ENCODE assay signal across 1 cellular context in the genomic region with DNA sequence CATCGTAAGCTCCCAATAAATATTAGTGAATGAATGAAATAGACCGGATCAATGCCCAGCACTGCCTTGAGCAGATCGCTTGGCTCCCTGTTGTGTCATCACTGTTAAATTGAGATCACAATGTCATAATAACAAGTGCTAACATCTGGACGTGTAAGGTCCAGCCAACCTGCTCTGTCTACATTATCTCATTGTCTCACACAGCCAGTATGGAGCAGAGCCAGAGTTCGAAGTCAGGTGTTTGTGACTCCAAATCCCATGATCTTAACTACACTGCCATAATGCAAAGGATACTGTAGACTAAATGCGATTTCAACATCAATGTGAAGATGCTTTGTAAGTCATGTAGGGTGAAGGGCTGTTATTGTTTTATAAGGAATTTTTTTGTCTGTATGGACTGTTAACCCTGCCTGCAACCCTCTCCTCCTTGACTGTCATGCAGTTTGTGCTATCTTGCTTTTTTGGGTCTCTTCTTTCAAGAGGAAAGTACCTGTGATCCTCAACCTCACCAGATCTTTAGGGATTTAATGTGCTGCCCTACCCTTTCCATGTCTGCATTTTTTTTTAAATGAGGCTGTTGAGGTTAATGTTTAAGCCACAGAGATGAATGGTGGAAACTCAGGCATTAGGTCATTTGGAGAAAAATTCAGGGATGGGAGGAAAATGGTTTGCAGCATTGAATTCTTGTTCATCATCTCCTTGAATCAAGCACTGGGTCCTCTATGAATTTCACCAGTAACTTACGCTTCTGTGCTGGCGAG.
TF ChIP-seq lines count a peak whose summit lies in the region.

No MANE protein-coding gene starts in this region.

TF ChIP-seq in K562, 482 proteins besides CTCF, POLR2A, EP300 and RAD21 (continues in another document):
- TF ChIP-seq TBP (optimal IDR thresholded peaks at IDR 0.05; ENCODE audit: low read depth, low read length) = no peak
- TF ChIP-seq, protein P1, sequence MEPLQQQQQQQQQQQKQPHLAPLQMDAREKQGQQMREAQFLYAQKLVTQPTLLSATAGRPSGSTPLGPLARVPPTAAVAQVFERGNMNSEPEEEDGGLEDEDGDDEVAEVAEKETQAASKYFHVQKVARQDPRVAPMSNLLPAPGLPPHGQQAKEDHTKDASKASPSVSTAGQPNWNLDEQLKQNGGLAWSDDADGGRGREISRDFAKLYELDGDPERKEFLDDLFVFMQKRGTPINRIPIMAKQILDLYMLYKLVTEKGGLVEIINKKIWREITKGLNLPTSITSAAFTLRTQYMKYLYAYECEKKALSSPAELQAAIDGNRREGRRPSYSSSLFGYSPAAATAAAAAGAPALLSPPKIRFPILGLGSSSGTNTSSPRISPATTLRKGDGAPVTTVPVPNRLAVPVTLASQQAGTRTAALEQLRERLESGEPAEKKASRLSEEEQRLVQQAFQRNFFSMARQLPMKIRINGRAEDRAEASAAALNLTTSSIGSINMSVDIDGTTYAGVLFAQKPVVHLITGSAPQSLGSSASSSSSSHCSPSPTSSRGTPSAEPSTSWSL (CRISPR knock-in tag; IDR thresholded peaks at IDR 0.05; ENCODE audit: borderline replicate concordance) = no peak
- TF ChIP-seq ZNF668 (CRISPR knock-in tag; IDR thresholded peaks at IDR 0.05) = no peak
- no peak for TF ChIP-seq ZNF780A (CRISPR knock-in tag; IDR thresholded peaks at IDR 0.05)
- no peak for TF ChIP-seq SNIP1 (IDR thresholded peaks at IDR 0.05; ENCODE audit: low read depth)
- no peak for TF ChIP-seq DIDO1 (tag; IDR thresholded peaks at IDR 0.05; ENCODE audit: low read depth)
- TF ChIP-seq, protein P2, sequence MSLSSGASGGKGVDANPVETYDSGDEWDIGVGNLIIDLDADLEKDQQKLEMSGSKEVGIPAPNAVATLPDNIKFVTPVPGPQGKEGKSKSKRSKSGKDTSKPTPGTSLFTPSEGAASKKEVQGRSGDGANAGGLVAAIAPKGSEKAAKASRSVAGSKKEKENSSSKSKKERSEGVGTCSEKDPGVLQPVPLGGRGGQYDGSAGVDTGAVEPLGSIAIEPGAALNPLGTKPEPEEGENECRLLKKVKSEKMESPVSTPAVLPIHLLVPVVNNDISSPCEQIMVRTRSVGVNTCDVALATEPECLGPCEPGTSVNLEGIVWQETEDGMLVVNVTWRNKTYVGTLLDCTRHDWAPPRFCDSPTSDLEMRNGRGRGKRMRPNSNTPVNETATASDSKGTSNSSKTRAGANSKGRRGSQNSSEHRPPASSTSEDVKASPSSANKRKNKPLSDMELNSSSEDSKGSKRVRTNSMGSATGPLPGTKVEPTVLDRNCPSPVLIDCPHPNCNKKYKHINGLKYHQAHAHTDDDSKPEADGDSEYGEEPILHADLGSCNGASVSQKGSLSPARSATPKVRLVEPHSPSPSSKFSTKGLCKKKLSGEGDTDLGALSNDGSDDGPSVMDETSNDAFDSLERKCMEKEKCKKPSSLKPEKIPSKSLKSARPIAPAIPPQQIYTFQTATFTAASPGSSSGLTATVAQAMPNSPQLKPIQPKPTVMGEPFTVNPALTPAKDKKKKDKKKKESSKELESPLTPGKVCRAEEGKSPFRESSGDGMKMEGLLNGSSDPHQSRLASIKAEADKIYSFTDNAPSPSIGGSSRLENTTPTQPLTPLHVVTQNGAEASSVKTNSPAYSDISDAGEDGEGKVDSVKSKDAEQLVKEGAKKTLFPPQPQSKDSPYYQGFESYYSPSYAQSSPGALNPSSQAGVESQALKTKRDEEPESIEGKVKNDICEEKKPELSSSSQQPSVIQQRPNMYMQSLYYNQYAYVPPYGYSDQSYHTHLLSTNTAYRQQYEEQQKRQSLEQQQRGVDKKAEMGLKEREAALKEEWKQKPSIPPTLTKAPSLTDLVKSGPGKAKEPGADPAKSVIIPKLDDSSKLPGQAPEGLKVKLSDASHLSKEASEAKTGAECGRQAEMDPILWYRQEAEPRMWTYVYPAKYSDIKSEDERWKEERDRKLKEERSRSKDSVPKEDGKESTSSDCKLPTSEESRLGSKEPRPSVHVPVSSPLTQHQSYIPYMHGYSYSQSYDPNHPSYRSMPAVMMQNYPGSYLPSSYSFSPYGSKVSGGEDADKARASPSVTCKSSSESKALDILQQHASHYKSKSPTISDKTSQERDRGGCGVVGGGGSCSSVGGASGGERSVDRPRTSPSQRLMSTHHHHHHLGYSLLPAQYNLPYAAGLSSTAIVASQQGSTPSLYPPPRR (CRISPR knock-in tag; IDR thresholded peaks at IDR 0.05; ENCODE audit: borderline replicate concordance) = no peak
- TF ChIP-seq, protein P3, sequence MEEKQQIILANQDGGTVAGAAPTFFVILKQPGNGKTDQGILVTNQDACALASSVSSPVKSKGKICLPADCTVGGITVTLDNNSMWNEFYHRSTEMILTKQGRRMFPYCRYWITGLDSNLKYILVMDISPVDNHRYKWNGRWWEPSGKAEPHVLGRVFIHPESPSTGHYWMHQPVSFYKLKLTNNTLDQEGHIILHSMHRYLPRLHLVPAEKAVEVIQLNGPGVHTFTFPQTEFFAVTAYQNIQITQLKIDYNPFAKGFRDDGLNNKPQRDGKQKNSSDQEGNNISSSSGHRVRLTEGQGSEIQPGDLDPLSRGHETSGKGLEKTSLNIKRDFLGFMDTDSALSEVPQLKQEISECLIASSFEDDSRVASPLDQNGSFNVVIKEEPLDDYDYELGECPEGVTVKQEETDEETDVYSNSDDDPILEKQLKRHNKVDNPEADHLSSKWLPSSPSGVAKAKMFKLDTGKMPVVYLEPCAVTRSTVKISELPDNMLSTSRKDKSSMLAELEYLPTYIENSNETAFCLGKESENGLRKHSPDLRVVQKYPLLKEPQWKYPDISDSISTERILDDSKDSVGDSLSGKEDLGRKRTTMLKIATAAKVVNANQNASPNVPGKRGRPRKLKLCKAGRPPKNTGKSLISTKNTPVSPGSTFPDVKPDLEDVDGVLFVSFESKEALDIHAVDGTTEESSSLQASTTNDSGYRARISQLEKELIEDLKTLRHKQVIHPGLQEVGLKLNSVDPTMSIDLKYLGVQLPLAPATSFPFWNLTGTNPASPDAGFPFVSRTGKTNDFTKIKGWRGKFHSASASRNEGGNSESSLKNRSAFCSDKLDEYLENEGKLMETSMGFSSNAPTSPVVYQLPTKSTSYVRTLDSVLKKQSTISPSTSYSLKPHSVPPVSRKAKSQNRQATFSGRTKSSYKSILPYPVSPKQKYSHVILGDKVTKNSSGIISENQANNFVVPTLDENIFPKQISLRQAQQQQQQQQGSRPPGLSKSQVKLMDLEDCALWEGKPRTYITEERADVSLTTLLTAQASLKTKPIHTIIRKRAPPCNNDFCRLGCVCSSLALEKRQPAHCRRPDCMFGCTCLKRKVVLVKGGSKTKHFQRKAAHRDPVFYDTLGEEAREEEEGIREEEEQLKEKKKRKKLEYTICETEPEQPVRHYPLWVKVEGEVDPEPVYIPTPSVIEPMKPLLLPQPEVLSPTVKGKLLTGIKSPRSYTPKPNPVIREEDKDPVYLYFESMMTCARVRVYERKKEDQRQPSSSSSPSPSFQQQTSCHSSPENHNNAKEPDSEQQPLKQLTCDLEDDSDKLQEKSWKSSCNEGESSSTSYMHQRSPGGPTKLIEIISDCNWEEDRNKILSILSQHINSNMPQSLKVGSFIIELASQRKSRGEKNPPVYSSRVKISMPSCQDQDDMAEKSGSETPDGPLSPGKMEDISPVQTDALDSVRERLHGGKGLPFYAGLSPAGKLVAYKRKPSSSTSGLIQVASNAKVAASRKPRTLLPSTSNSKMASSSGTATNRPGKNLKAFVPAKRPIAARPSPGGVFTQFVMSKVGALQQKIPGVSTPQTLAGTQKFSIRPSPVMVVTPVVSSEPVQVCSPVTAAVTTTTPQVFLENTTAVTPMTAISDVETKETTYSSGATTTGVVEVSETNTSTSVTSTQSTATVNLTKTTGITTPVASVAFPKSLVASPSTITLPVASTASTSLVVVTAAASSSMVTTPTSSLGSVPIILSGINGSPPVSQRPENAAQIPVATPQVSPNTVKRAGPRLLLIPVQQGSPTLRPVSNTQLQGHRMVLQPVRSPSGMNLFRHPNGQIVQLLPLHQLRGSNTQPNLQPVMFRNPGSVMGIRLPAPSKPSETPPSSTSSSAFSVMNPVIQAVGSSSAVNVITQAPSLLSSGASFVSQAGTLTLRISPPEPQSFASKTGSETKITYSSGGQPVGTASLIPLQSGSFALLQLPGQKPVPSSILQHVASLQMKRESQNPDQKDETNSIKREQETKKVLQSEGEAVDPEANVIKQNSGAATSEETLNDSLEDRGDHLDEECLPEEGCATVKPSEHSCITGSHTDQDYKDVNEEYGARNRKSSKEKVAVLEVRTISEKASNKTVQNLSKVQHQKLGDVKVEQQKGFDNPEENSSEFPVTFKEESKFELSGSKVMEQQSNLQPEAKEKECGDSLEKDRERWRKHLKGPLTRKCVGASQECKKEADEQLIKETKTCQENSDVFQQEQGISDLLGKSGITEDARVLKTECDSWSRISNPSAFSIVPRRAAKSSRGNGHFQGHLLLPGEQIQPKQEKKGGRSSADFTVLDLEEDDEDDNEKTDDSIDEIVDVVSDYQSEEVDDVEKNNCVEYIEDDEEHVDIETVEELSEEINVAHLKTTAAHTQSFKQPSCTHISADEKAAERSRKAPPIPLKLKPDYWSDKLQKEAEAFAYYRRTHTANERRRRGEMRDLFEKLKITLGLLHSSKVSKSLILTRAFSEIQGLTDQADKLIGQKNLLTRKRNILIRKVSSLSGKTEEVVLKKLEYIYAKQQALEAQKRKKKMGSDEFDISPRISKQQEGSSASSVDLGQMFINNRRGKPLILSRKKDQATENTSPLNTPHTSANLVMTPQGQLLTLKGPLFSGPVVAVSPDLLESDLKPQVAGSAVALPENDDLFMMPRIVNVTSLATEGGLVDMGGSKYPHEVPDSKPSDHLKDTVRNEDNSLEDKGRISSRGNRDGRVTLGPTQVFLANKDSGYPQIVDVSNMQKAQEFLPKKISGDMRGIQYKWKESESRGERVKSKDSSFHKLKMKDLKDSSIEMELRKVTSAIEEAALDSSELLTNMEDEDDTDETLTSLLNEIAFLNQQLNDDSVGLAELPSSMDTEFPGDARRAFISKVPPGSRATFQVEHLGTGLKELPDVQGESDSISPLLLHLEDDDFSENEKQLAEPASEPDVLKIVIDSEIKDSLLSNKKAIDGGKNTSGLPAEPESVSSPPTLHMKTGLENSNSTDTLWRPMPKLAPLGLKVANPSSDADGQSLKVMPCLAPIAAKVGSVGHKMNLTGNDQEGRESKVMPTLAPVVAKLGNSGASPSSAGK (IDR thresholded peaks at IDR 0.05) = no peak
- no peak for TF ChIP-seq BRCA1 (IDR thresholded peaks at IDR 0.05)
- no peak for TF ChIP-seq BRCA1 (CRISPR knock-in tag; IDR thresholded peaks at IDR 0.05)
- TF ChIP-seq ZSCAN29 (IDR thresholded peaks at IDR 0.05) = no peak
- TF ChIP-seq SUPT5H (IDR thresholded peaks at IDR 0.05) = no peak
- no peak for TF ChIP-seq CEBPG (CRISPR knock-in tag; IDR thresholded peaks at IDR 0.05)
- no peak for TF ChIP-seq CEBPG (tag; conservative IDR thresholded peaks at IDR 0.05 in 1 of 2, IDR thresholded peaks at IDR 0.05 in 1 of 2)
- TF ChIP-seq, protein P4, sequence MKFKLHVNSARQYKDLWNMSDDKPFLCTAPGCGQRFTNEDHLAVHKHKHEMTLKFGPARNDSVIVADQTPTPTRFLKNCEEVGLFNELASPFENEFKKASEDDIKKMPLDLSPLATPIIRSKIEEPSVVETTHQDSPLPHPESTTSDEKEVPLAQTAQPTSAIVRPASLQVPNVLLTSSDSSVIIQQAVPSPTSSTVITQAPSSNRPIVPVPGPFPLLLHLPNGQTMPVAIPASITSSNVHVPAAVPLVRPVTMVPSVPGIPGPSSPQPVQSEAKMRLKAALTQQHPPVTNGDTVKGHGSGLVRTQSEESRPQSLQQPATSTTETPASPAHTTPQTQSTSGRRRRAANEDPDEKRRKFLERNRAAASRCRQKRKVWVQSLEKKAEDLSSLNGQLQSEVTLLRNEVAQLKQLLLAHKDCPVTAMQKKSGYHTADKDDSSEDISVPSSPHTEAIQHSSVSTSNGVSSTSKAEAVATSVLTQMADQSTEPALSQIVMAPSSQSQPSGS (CRISPR knock-in tag; IDR thresholded peaks at IDR 0.05) = no peak
- no peak for TF ChIP-seq TCFL5 (CRISPR knock-in tag; conservative IDR thresholded peaks at IDR 0.05)
- TF ChIP-seq ZNF175 (CRISPR knock-in tag; IDR thresholded peaks at IDR 0.05; ENCODE audit: low read depth) = no peak
- no peak for TF ChIP-seq IRF2 (CRISPR knock-in tag; IDR thresholded peaks at IDR 0.05)
- no peak for TF ChIP-seq ZEB2 (IDR thresholded peaks at IDR 0.05)
- no peak for TF ChIP-seq ESRRB (CRISPR knock-in tag; IDR thresholded peaks at IDR 0.05; ENCODE audit: borderline replicate concordance)
- TF ChIP-seq HNRNPK (IDR thresholded peaks at IDR 0.05; ENCODE audit: low read depth, low read length, poor library complexity, severe bottlenecking) = no peak
- peak; percentile 30; the same call in 1 of the 2 replicates for TF ChIP-seq NCOR1 (IDR thresholded peaks at IDR 0.05)
- TF ChIP-seq ELF4 (CRISPR knock-in tag; IDR thresholded peaks at IDR 0.05) = no peak
- no peak for TF ChIP-seq ESRRA (IDR thresholded peaks at IDR 0.05; ENCODE audit: borderline replicate concordance, low read depth)
- no peak for TF ChIP-seq WHSC1 (IDR thresholded peaks at IDR 0.05; ENCODE audit: low read length)
- no peak for TF ChIP-seq GTF2E2 (tag; IDR thresholded peaks at IDR 0.05)
- TF ChIP-seq, protein P5, sequence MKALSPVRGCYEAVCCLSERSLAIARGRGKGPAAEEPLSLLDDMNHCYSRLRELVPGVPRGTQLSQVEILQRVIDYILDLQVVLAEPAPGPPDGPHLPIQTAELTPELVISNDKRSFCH (CRISPR knock-in tag; IDR thresholded peaks at IDR 0.05) = no peak
- TF ChIP-seq, protein P5 (tag; IDR thresholded peaks at IDR 0.05) = no peak
- TF ChIP-seq MECOM (CRISPR knock-in tag; IDR thresholded peaks at IDR 0.05) = no peak
- TF ChIP-seq FOXM1 (IDR thresholded peaks at IDR 0.05; ENCODE audit: low read depth) = no peak
- no peak for TF ChIP-seq FOXM1 (CRISPR knock-in tag; IDR thresholded peaks at IDR 0.05; ENCODE audit: low read depth)
- no peak for TF ChIP-seq SP1 (CRISPR knock-in tag; IDR thresholded peaks at IDR 0.05)
- TF ChIP-seq POLR2AphosphoS5 (IDR thresholded peaks at IDR 0.05; ENCODE audit: control insufficient read depth, insufficient read depth, low read depth, low read length) = no peak
- TF ChIP-seq TAF15 (IDR thresholded peaks at IDR 0.05; ENCODE audit: low read depth, low read length) = no peak
- TF ChIP-seq TEAD4 (IDR thresholded peaks at IDR 0.05; ENCODE audit: low read length) = peak; percentile 50
- no peak for TF ChIP-seq TEAD4 (CRISPR knock-in tag; IDR thresholded peaks at IDR 0.05; ENCODE audit: borderline replicate concordance)
- no peak for TF ChIP-seq ZKSCAN3 (CRISPR knock-in tag; IDR thresholded peaks at IDR 0.05)
- TF ChIP-seq, protein P6, sequence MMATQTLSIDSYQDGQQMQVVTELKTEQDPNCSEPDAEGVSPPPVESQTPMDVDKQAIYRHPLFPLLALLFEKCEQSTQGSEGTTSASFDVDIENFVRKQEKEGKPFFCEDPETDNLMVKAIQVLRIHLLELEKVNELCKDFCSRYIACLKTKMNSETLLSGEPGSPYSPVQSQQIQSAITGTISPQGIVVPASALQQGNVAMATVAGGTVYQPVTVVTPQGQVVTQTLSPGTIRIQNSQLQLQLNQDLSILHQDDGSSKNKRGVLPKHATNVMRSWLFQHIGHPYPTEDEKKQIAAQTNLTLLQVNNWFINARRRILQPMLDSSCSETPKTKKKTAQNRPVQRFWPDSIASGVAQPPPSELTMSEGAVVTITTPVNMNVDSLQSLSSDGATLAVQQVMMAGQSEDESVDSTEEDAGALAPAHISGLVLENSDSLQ (IDR thresholded peaks at IDR 0.05) = no peak
- peak; percentile 53; the same call in 1 of the 2 replicates for TF ChIP-seq TAL1 (IDR thresholded peaks at IDR 0.05)
- TF ChIP-seq CBX1 (IDR thresholded peaks at IDR 0.05; ENCODE audit: low read depth) = no peak
- peak; percentile 78 for TF ChIP-seq CBFA2T3 (IDR thresholded peaks at IDR 0.05)
- TF ChIP-seq HEY1 (CRISPR knock-in tag; IDR thresholded peaks at IDR 0.05; ENCODE audit: borderline replicate concordance) = no peak
- no peak for TF ChIP-seq NBN (IDR thresholded peaks at IDR 0.05; ENCODE audit: low read depth)
- TF ChIP-seq CEBPB (tag; IDR thresholded peaks at IDR 0.05) = peak; percentile 61; the same call in 1 of the 2 replicates
- no peak for TF ChIP-seq HLTF (IDR thresholded peaks at IDR 0.05)
